In the genomic region with DNA sequence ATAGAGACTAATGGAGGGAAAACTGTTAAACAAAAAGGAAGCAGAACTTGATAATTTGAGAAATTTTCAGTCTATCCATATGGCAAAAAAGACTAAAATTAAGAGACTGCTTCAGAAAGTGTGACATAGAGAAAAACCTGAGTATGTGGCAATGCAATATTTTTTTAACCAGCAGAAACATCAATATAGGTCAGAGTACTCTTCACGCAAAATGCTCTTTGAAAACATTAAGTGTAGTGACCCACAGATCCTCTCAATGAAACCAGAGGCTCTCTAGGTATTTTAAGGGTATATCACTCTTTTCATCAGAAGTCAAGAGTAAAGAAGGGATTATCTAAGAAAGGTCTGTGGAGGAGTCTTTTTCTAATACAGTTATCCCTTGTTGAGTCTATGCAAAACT, we compare ENCODE assay signal across 28 cellular contexts.
"Had no signal": no experiment of that assay in that cellular context is flagged by ENCODE, and none has a peak within 500 bp of the region (broad histone marks: within the 10 kb centered on the region; RNA-seq: fewer than 3 reads in every experiment).

No MANE protein-coding gene starts in this region.

- H3K9me3 ChIP-seq: colonic mucosa, esophagus squamous epithelium, gastrocnemius medialis, heart right ventricle, left ventricle myocardium inferior, lower lobe of right lung had no signal

- H3K4me1 Mint-ChIP-seq: endodermal cell; mesothelial cell of epicardium; naive B cell; naive thymus-derived CD8-positive, alpha-beta T cell had no signal

- H3K9me3 Mint-ChIP-seq: endodermal cell had no signal

- H3K4me3 Mint-ChIP-seq: dendritic cell treated with granulocyte-macrophage colony-stimulating factor and Interleukin-4, amounts not matched to agents 40 ng/mL and 50 ng/mL, for 4 days; effector memory CD8-positive, alpha-beta T cell; endodermal cell; mesothelial cell of epicardium; naive B cell; naive thymus-derived CD8-positive, alpha-beta T cell had no signal

- H3K4me3 ChIP-seq: colonic mucosa, esophagus squamous epithelium, gastrocnemius medialis, heart right ventricle, left ventricle myocardium inferior, lower lobe of right lung, mucosa of descending colon had no signal

- ATAC-seq: effector memory CD8-positive, alpha-beta T cell; esophagus mucosa; gastrocnemius medialis; heart right ventricle; left cardiac atrium; lower lobe of right lung; mucosa of descending colon; naive thymus-derived CD8-positive, alpha-beta T cell had no signal

- H3K27ac Mint-ChIP-seq: dendritic cell treated with granulocyte-macrophage colony-stimulating factor and Interleukin-4, amounts not matched to agents 40 ng/mL and 50 ng/mL, for 4 days; effector memory CD8-positive, alpha-beta T cell; endodermal cell; mesothelial cell of epicardium; naive B cell; naive thymus-derived CD8-positive, alpha-beta T cell had no signal

- H3K27ac ChIP-seq: colonic mucosa, epithelial cell of prostate, esophagus squamous epithelium, gastrocnemius medialis, heart right ventricle, left ventricle myocardium inferior, lower lobe of right lung had no signal

- H3K36me3 ChIP-seq: colonic mucosa, esophagus squamous epithelium, gastrocnemius medialis, heart right ventricle, left ventricle myocardium inferior, lower lobe of right lung had no signal

- FAIRE-seq: endometrium, islet of Langerhans, keratinocyte had no signal

- H3K27me3 ChIP-seq: colonic mucosa, esophagus squamous epithelium, gastrocnemius medialis, heart right ventricle had no signal

- DNase-seq: colonic mucosa; cortex of kidney; effector CD8-positive, alpha-beta T cell; effector memory CD8-positive, alpha-beta T cell; endodermal cell; erythroblast; esophagus squamous epithelium; foreskin fibroblast; foreskin melanocyte; gastrocnemius medialis; glutamatergic neuron; head of caudate nucleus; heart right ventricle; hippocampal formation; left cardiac atrium; left ventricle myocardium inferior; lower lobe of right lung; mesenchymal stem cell; mucosa of descending colon; naive B cell; naive thymus-derived CD8-positive, alpha-beta T cell had no signal

- H3K36me3 Mint-ChIP-seq: mesothelial cell of epicardium; naive B cell; naive thymus-derived CD8-positive, alpha-beta T cell had no signal

- H3K4me1 ChIP-seq: colonic mucosa, esophagus squamous epithelium, gastrocnemius medialis, heart right ventricle, left ventricle myocardium inferior, lower lobe of right lung had no signal

- H3K27me3 Mint-ChIP-seq: dendritic cell treated with granulocyte-macrophage colony-stimulating factor and Interleukin-4, amounts not matched to agents 40 ng/mL and 50 ng/mL, for 4 days; effector memory CD8-positive, alpha-beta T cell; naive B cell; naive thymus-derived CD8-positive, alpha-beta T cell had no signal
